10 cellular contexts compared by ENCODE assay signal in the genomic region with DNA sequence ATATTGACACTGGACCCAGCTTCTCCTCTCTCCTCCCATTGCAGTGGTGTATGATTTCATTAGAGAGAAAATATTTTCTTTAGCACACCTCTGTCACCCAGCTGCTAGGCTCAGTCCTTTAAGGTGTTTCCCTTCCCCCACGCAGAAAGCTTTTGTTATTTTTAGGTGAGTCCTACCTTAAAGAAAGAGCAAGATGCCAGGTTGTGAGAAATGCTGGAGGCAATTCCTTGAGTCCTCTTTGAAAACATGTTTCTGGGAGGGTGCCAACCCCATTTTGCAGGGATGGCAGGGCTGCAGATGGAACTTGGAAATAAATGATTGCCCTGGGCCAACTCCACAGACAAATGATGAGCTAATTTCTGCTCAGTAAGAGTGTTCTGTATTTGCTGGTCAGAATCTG.
"Had no signal": no experiment of that assay in that cellular context is flagged by ENCODE, and none has a peak within 500 bp of the region (broad histone marks: within the 10 kb centered on the region; RNA-seq: fewer than 3 reads in every experiment).

No MANE protein-coding gene starts in this region.

- DNase-seq: activated CD4-positive, alpha-beta T cell treated with anti-CD3 and anti-CD28 coated beads for 48 hours; activated CD8-positive, alpha-beta memory T cell treated with anti-CD3 and anti-CD28 coated beads, Interleukin-2, amount 50 U/mL, for 48 hours; activated CD8-positive, alpha-beta T cell treated with anti-CD3 and anti-CD28 coated beads, Interleukin-2, amount 10 ng/mL, durations not matched to agents 7 days and 5 days; activated naive CD8-positive, alpha-beta T cell treated with anti-CD3 and anti-CD28 coated beads, Interleukin-2, amount 10 ng/mL, durations not matched to agents 7 days and 5 days; anterior cingulate cortex; gastrocnemius medialis; ovary; stimulated activated CD4-positive, alpha-beta T cell treated with anti-CD3 and anti-CD28 coated beads, Interleukin-4, amount 100 ng/mL, for 24 hours; stimulated activated naive CD8-positive, alpha-beta T cell treated with anti-CD3 and anti-CD28 coated beads, Interleukin-15, amount 100 ng/mL, for 72 hours; testis had no signal

- ATAC-seq: activated CD8-positive, alpha-beta T cell treated with anti-CD3 and anti-CD28 coated beads, Interleukin-2, amount 10 ng/mL, durations not matched to agents 7 days and 5 days; gastrocnemius medialis; stimulated activated naive CD8-positive, alpha-beta T cell treated with anti-CD3 and anti-CD28 coated beads, Interleukin-15, amount 100 ng/mL, for 72 hours had no signal

- H3K27ac ChIP-seq: gastrocnemius medialis, ovary, testis had no signal

- H3K4me1 ChIP-seq: gastrocnemius medialis, testis had no signal

- H3K27me3 ChIP-seq: gastrocnemius medialis, ovary, testis had no signal
